ENCODE assay signal across 14 cellular contexts in genomic region chr19:31312629-31313244, GRCh38.
"Had no signal": no experiment of that assay in that cellular context is flagged by ENCODE, and none has a peak within 500 bp of the region (broad histone marks: within the 10 kb centered on the region; RNA-seq: fewer than 3 reads in every experiment).

No MANE protein-coding gene starts in this region.

- FAIRE-seq: endothelial cell of umbilical vein, kidney had no signal

- H3K27ac Mint-ChIP-seq: activated naive CD8-positive, alpha-beta T cell treated with anti-CD3 and anti-CD28 coated beads for 36 hours; T-helper 1 cell treated with Interleukin-12 subunit alpha and Interleukin-12 subunit beta and Interleukin-4 antibody, amounts not matched to agents 30 μg/mL and 1 μg/mL, for 36 hours had no signal

- H3K4me3 ChIP-seq: gastroesophageal sphincter, left ventricle myocardium inferior, ovary, stomach, thyroid gland had no signal

- H3K9me3 Mint-ChIP-seq: activated naive CD8-positive, alpha-beta T cell treated with anti-CD3 and anti-CD28 coated beads for 36 hours; activated T-cell treated with anti-CD3 and anti-CD28 coated beads, Interleukin-2, amount 50 U/mL, for 4 hours; T-helper 1 cell treated with Interleukin-12 subunit alpha and Interleukin-12 subunit beta and Interleukin-4 antibody, amounts not matched to agents 30 μg/mL and 1 μg/mL, for 36 hours had no signal

- H3K27me3 ChIP-seq: gastroesophageal sphincter, ovary, thyroid gland had no signal

- DNase-seq: activated CD4-positive, alpha-beta T cell treated with anti-CD3 and anti-CD28 coated beads, Interleukin-2, amount 50 U/mL, for 1 hour; activated gamma-delta T cell; activated T-cell treated with anti-CD3 and anti-CD28 coated beads, Interleukin-2, amount 50 U/mL, for 4 hours; anterior cingulate cortex; effector CD4-positive, alpha-beta T cell; kidney; left ventricle myocardium inferior; stomach; thyroid gland had no signal

- H3K36me3 Mint-ChIP-seq: activated naive CD8-positive, alpha-beta T cell treated with anti-CD3 and anti-CD28 coated beads for 36 hours had no signal

- H3K36me3 ChIP-seq: left ventricle myocardium inferior, ovary, thyroid gland had no signal

- H3K27ac ChIP-seq: left ventricle myocardium inferior, ovary had no signal

- H3K4me3 Mint-ChIP-seq: activated naive CD8-positive, alpha-beta T cell treated with anti-CD3 and anti-CD28 coated beads for 36 hours; activated T-cell treated with anti-CD3 and anti-CD28 coated beads, Interleukin-2, amount 50 U/mL, for 4 hours; T-helper 1 cell treated with Interleukin-12 subunit alpha and Interleukin-12 subunit beta and Interleukin-4 antibody, amounts not matched to agents 30 μg/mL and 1 μg/mL, for 36 hours had no signal
